24 cellular contexts compared by ENCODE assay signal in genomic region chr2:175734679-175735078, GRCh38.
DNase-seq lines count a peak whose midpoint lies in the region; ATAC-seq and TF ChIP-seq lines count a peak whose summit lies in the region.
"Had no signal": no experiment of that assay in that cellular context is flagged by ENCODE, and none has a peak within 500 bp of the region (broad histone marks: within the 10 kb centered on the region; RNA-seq: fewer than 3 reads in every experiment).

No MANE protein-coding gene starts in this region.

- peak; percentile 37 for DNase-seq in DMS 273 treated with DMSO at 0.1 percent for 48 hours (lab: John Stamatoyannopoulos, UW)
- DNase-seq in NCI-H1436 (lab: John Stamatoyannopoulos, UW), result peak; percentile 89
- DNase-seq in NCI-H2227 treated with DMSO at 0.1 percent for 48 hours (lab: John Stamatoyannopoulos, UW), result peak; percentile 28
- DNase-seq in nephron progenitor cell, result peak; percentile 5
- DNase-seq in kidney tubule cell (ENCODE audit: low spot score), result no peak
- no peak for DNase-seq in stimulated activated CD4-positive, alpha-beta T cell treated with anti-CD3 and anti-CD28 coated beads, Interleukin-1b, Interleukin-23, amount 100 ng/mL, for 48 hours
- DNase-seq: activated CD8-positive, alpha-beta T cell treated with anti-CD3 and anti-CD28 coated beads, Interleukin-2, amount 10 ng/mL, durations not matched to agents 7 days and 5 days; activated gamma-delta T cell treated with Interleukin-2 at 50 U/mL for 16 hours; CD4-positive, alpha-beta memory T cell; DND-41; effector CD8-positive, alpha-beta T cell; erythroblast; foreskin fibroblast; immature natural killer cell; midbrain; MM.1S; stimulated activated naive CD4-positive, alpha-beta T cell; T1000 had no signal

- peaks cover 3% of the 10 kb centered on the region for H3K27me3 Mint-ChIP-seq in nephron progenitor cell (ENCODE audit: low read depth, poor library complexity)
- no peaks in the 10 kb centered on the region for H3K27me3 Mint-ChIP-seq in stimulated activated memory B cell treated with anti-CD40 and anti-IgM and Interleukin-4, amounts not matched to agents 10 μg/mL and 1 μg/mL and 100 μg/mL, for 72 hours
- H3K27me3 Mint-ChIP-seq: progenitor cell of endocrine pancreas had no signal

- TF ChIP-seq CTCF in nephron progenitor cell (IDR thresholded peaks at IDR 0.05), result no peak

- H3K36me3 Mint-ChIP-seq in nephron progenitor cell (ENCODE audit: low read depth), result no peaks in the 10 kb centered on the region
- H3K36me3 Mint-ChIP-seq in stimulated activated memory B cell treated with anti-CD40 and anti-IgM and Interleukin-4, amounts not matched to agents 10 μg/mL and 1 μg/mL and 100 μg/mL, for 72 hours, result no peaks in the 10 kb centered on the region
- H3K36me3 Mint-ChIP-seq: brain; CD4-positive, alpha-beta memory T cell; IgD-negative memory B cell; immature natural killer cell had no signal

- H3K4me1 Mint-ChIP-seq in nephron progenitor cell, result peaks cover 4% of the 10 kb centered on the region
- no peaks in the 10 kb centered on the region for H3K4me1 Mint-ChIP-seq in stimulated activated memory B cell treated with anti-CD40 and anti-IgM and Interleukin-4, amounts not matched to agents 10 μg/mL and 1 μg/mL and 100 μg/mL, for 72 hours
- H3K4me1 Mint-ChIP-seq: CD4-positive, alpha-beta memory T cell; IgD-negative memory B cell; immature natural killer cell had no signal

- peaks cover 4% of the 10 kb centered on the region for H3K9me3 Mint-ChIP-seq in nephron progenitor cell
- no peaks in the 10 kb centered on the region for H3K9me3 Mint-ChIP-seq in stimulated activated memory B cell treated with anti-CD40 and anti-IgM and Interleukin-4, amounts not matched to agents 10 μg/mL and 1 μg/mL and 100 μg/mL, for 72 hours
- H3K9me3 Mint-ChIP-seq: CD4-positive, alpha-beta memory T cell; IgD-negative memory B cell had no signal

- H3K4me3 Mint-ChIP-seq in nephron progenitor cell, result no peak overlapping the region
- H3K4me3 Mint-ChIP-seq in stimulated activated memory B cell treated with anti-CD40 and anti-IgM and Interleukin-4, amounts not matched to agents 10 μg/mL and 1 μg/mL and 100 μg/mL, for 72 hours, result no peak overlapping the region
- H3K4me3 Mint-ChIP-seq: activated CD8-positive, alpha-beta T cell treated with anti-CD3 and anti-CD28 coated beads, Interleukin-2, amount 10 ng/mL, durations not matched to agents 7 days and 5 days; CD4-positive, alpha-beta memory T cell; IgD-negative memory B cell; immature natural killer cell had no signal

- ATAC-seq in stimulated activated memory B cell treated with anti-CD40 and anti-IgM and Interleukin-4, amounts not matched to agents 10 μg/mL and 1 μg/mL and 100 μg/mL, for 72 hours, result no peak
- ATAC-seq: activated CD8-positive, alpha-beta T cell treated with anti-CD3 and anti-CD28 coated beads, Interleukin-2, amount 10 ng/mL, durations not matched to agents 7 days and 5 days; GM12878; HCT116 had no signal

- H3K27ac Mint-ChIP-seq in nephron progenitor cell, result no peak overlapping the region
- H3K27ac Mint-ChIP-seq in stimulated activated memory B cell treated with anti-CD40 and anti-IgM and Interleukin-4, amounts not matched to agents 10 μg/mL and 1 μg/mL and 100 μg/mL, for 72 hours, result no peak overlapping the region
- H3K27ac Mint-ChIP-seq: activated CD8-positive, alpha-beta T cell treated with anti-CD3 and anti-CD28 coated beads, Interleukin-2, amount 10 ng/mL, durations not matched to agents 7 days and 5 days; CD4-positive, alpha-beta memory T cell; IgD-negative memory B cell; immature natural killer cell; progenitor cell of endocrine pancreas had no signal

Comparison
In these comparisons a context has a peak if more than half of its experiments do, and no peak if none do; other contexts are left out.
1. DNase-seq: peak in DMS 273 treated with DMSO at 0.1 percent for 48 hours (single experiment), NCI-H1436 (single experiment), NCI-H2227 treated with DMSO at 0.1 percent for 48 hours (single experiment) and nephron progenitor cell (single experiment); none in kidney tubule cell (single experiment) and stimulated activated CD4-positive, alpha-beta T cell treated with anti-CD3 and anti-CD28 coated beads, Interleukin-1b, Interleukin-23, amount 100 ng/mL, for 48 hours (single experiment).